6 cellular contexts compared by ENCODE assay signal in the genomic region with DNA sequence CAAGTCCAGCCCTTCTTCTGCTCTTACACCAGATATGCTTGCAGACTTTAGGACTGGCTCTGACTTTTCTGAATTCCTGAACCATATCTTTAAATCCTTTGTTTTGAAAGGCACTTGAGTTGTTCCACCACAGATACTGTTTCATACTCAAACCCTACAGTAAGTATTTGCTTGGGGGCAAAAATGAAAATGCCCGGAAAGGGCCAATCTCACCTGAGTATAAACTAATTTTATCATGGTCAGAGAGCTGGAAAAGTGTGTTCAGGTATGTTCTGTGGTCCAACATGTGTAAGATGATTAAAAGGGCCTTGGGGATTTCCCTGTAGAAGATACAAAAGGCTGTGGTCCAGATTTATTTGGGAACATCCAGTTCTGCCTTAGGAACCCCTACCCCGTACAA.
"Had no signal": no experiment of that assay in that cellular context is flagged by ENCODE, and none has a peak within 500 bp of the region (broad histone marks: within the 10 kb centered on the region; RNA-seq: fewer than 3 reads in every experiment).

No MANE protein-coding gene starts in this region.

- ATAC-seq: HepG2, K562 had no signal

- H3K4me3 ChIP-seq: K562 had no signal

- DNase-seq: IMR-90, KBM-7, KG1 had no signal

- H3K27ac ChIP-seq: HL-60 had no signal
